ENCODE assay signal across 1 cellular context in genomic region chr2:200888719-200889625, GRCh38.
TF ChIP-seq lines count a peak whose summit lies in the region.

Gene NIF3L1, plus strand, starts transcription at chr2:200889371. Its CDS starts 2,573 bp downstream, at chr2:200891944.
Gene PPIL3, minus strand, starts transcription at chr2:200889077. Its CDS starts 1,462 bp downstream, at chr2:200887615.

TF ChIP-seq in HepG2, 621 proteins besides CTCF, POLR2A, EP300 and RAD21 (continued from another document and continues in another):
- TF ChIP-seq ZHX2 (IDR thresholded peaks at IDR 0.05; ENCODE audit: low read depth) (peak; percentile 75), ZHX2 (CRISPR knock-in tag; IDR thresholded peaks at IDR 0.05; ENCODE audit: borderline replicate concordance) (no peak), ZC3H4 (CRISPR knock-in tag; IDR thresholded peaks at IDR 0.05; ENCODE audit: borderline replicate concordance) (0 out of 2 replicates have a peak, but pooled peaks have one; percentile 20), ZNF609 (CRISPR knock-in tag; IDR thresholded peaks at IDR 0.05; ENCODE audit: borderline replicate concordance) (no peak; the same call in 1 of the 2 replicates), ATF5 (CRISPR knock-in tag; IDR thresholded peaks at IDR 0.05; ENCODE audit: low read depth) (no peak; the same call in 1 of the 2 replicates), TBX3 (IDR thresholded peaks at IDR 0.05; ENCODE audit: borderline replicate concordance) (no peak), ZBTB46 (CRISPR knock-in tag; IDR thresholded peaks at IDR 0.05; ENCODE audit: borderline replicate concordance) (no peak), ZNF234 (CRISPR knock-in tag; conservative IDR thresholded peaks at IDR 0.05) (peak; percentile 85; the same call in 1 of the 2 replicates), HMGA1 (CRISPR knock-in tag; conservative IDR thresholded peaks at IDR 0.05) (no peak), ZNF33B (CRISPR knock-in tag; IDR thresholded peaks at IDR 0.05) (0 out of 2 replicates have a peak, but pooled peaks have one; percentile 57), FOXA3 (CRISPR knock-in tag; IDR thresholded peaks at IDR 0.05) (peak; percentile 3; the same call in 1 of the 2 replicates), MYC (CRISPR knock-in tag; IDR thresholded peaks at IDR 0.05; ENCODE audit: borderline replicate concordance) (peak; percentile 73), ZNF670 (CRISPR knock-in tag; IDR thresholded peaks at IDR 0.05; ENCODE audit: borderline replicate concordance) (peak; percentile 72), NFYC (CRISPR knock-in tag; IDR thresholded peaks at IDR 0.05) (no peak), ZMAT3 (CRISPR knock-in tag; conservative IDR thresholded peaks at IDR 0.05) (no peak; the same call in 1 of the 2 replicates), MBD4 (IDR thresholded peaks at IDR 0.05; ENCODE audit: borderline replicate concordance, low read length) (no peak; the same call in 1 of the 2 replicates), SMAD3 (CRISPR knock-in tag; IDR thresholded peaks at IDR 0.05) (peak; percentile 71; the same call in 1 of the 2 replicates), JUND (CRISPR knock-in tag; IDR thresholded peaks at IDR 0.05) (no peak), ZNF17 (CRISPR knock-in tag; IDR thresholded peaks at IDR 0.05) (no peak), FIP1L1 (IDR thresholded peaks at IDR 0.05; ENCODE audit: borderline replicate concordance, insufficient read depth, low read depth, low read length) (no peak), PHF20 (CRISPR knock-in tag; IDR thresholded peaks at IDR 0.05) (peak; percentile 98), ARNTL (CRISPR knock-in tag; IDR thresholded peaks at IDR 0.05) (no peak; the same call in none of the 2 replicates), SRSF9 (IDR thresholded peaks at IDR 0.05; ENCODE audit: borderline replicate concordance, insufficient read depth, low read depth, low read length, poor library complexity, severe bottlenecking) (no peak), SIX4 (CRISPR knock-in tag; IDR thresholded peaks at IDR 0.05) (peak; percentile 86), HNF4G (IDR thresholded peaks at IDR 0.05; ENCODE audit: borderline replicate concordance, low read depth, low read length) (peak; percentile 19; the same call in 1 of the 2 replicates), HNF4G (CRISPR knock-in tag; IDR thresholded peaks at IDR 0.05; ENCODE audit: borderline replicate concordance, low read depth) (0 out of 2 replicates have a peak, but pooled peaks have one; percentile 6), ZNF646 (CRISPR knock-in tag; IDR thresholded peaks at IDR 0.05) (no peak), ZNF75D (CRISPR knock-in tag; IDR thresholded peaks at IDR 0.05; ENCODE audit: borderline replicate concordance) (no peak), SMAD1 (CRISPR knock-in tag; IDR thresholded peaks at IDR 0.05; ENCODE audit: borderline replicate concordance, low read depth) (peak; percentile 65; the same call in 1 of the 2 replicates), ZBTB8A (CRISPR knock-in tag; IDR thresholded peaks at IDR 0.05; ENCODE audit: borderline replicate concordance, low read depth) (no peak), PBX3 (CRISPR knock-in tag; IDR thresholded peaks at IDR 0.05; ENCODE audit: borderline replicate concordance) (no peak), SETDB1 (CRISPR knock-in tag; IDR thresholded peaks at IDR 0.05; ENCODE audit: borderline replicate concordance) (no peak; the same call in 1 of the 2 replicates), ZFP1 (CRISPR knock-in tag; IDR thresholded peaks at IDR 0.05) (peak; percentile 12; the same call in 1 of the 2 replicates), GPBP1L1 (CRISPR knock-in tag; IDR thresholded peaks at IDR 0.05) (no peak)
